ENCODE assay signal across 8 cellular contexts in the genomic region with DNA sequence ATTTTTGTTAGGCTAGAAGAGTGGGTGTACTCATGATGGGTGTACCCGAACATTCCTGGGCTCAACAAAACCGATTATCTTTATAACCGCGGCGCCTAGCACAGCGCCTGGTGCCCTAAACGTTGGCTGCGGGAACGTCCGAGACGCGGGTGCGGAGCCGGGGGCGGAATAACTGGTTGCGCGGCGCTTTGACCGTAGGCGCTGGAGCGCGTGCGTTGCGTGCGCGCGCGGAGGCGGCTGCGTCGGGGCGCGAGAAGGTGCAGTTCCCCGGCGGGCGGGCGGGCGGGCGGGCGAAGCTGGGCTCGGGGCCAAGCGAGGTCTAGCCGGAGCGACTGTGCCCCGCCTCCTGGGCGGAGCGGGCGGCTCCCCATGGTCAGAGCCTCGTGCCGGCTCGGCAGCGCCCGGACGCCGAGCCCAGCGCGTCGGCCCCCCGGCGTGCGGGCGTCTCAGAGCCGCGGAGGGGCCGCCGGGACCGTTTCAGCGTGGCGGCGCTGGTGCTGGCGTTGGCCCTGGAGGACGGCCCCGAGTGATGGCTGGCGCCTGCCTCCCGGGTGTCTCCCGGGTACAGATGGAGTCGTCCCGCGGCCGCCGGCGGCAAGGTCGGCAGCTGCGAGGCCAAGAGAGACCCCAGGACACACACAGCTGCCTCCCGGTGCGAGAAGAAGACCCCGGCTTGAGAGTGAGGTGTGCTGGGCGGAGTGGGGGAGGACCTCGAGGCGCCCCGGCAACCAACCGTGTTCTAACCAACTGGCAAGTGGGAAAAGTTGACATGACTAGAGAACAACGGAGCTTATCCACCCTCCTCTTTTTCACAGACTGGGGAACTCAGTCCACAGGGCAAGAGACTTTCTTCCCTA. TPM values are rescaled to one million over a fixed set of nuclear protein-coding genes. Genes with fewer than 3 reads are reported as not detected.
DNase-seq lines count a peak whose midpoint lies in the region; ATAC-seq and TF ChIP-seq lines count a peak whose summit lies in the region.

Gene PLAAT1 (plus strand): TSS at position 373 of the 857 bp plus-strand sequence. CDS start 14,429 bp downstream, outside the sequence.

- H3K36me3 ChIP-seq in ACC112 (ENCODE audit: insufficient read depth, low read length) (no peaks in the 10 kb centered on the region), skeletal muscle satellite cell (ENCODE audit: insufficient read depth, low read length) (no peaks in the 10 kb centered on the region)

- H3K27ac Mint-ChIP-seq in brain, result peak within 1 kb of the TSS; percentile 60 to 91 (median 69)

- H3K4me3 ChIP-seq in ACC112 (ENCODE audit: low read depth, low read length) (peak within 1 kb of the TSS; percentile 65), iPS-18c (ENCODE audit: insufficient read depth, low read depth, low read length) (peak within 1 kb of the TSS; percentile 56), skeletal muscle satellite cell (ENCODE audit: low read length) (peak within 1 kb of the TSS; percentile 64)

- H3K79me2 ChIP-seq in ACC112 (ENCODE audit: control insufficient read depth, insufficient read depth, low read length, unreplicated experiment), result no peaks in the 10 kb centered on the region

- no peak within 1 kb of the TSS for H3K27ac ChIP-seq in ACC112 (ENCODE audit: low read depth, low read length)

- peaks cover 7% of the 10 kb centered on the region for H3K36me3 Mint-ChIP-seq in brain

- peak; percentile 85 for DNase-seq in NCI-H748 (lab: John Stamatoyannopoulos, UW; ENCODE audit: unreplicated experiment)

- H2AFZ ChIP-seq in ACC112 (ENCODE audit: low read length, unreplicated experiment), result no peak within 1 kb of the TSS

- peaks cover 19% of the 10 kb centered on the region for H3K27me3 ChIP-seq in ACC112 (ENCODE audit: insufficient read depth, low read length)
- peaks cover 3% of the 10 kb centered on the region for H3K27me3 ChIP-seq in skeletal muscle satellite cell (ENCODE audit: control insufficient read depth, insufficient read depth, low read length)

- no peaks in the 10 kb centered on the region for H3K4me1 ChIP-seq in ACC112 (ENCODE audit: control insufficient read depth, insufficient read depth, low read length, unreplicated experiment)
- peaks cover 3% of the 10 kb centered on the region for H3K4me1 ChIP-seq in skeletal muscle satellite cell (ENCODE audit: control insufficient read depth, insufficient read depth, low read length)

- ATAC-seq in GM18505 (IDR thresholded peaks at IDR 0.05; ENCODE audit: unreplicated experiment) (peak; percentile 75), HG03354 (IDR thresholded peaks at IDR 0.05; ENCODE audit: poor library complexity, severe bottlenecking, unreplicated experiment) (peak; percentile 70), HG03378 (IDR thresholded peaks at IDR 0.05; ENCODE audit: unreplicated experiment) (no peak)

- peaks cover 9% of the 10 kb centered on the region for H3K27me3 Mint-ChIP-seq in brain

- H3K9me3 ChIP-seq in iPS-18c (ENCODE audit: control insufficient read depth, insufficient read depth, low read length) (no peaks in the 10 kb centered on the region), skeletal muscle satellite cell (replicated peaks; ENCODE audit: low read length) (no peaks in the 10 kb centered on the region)

- H3K9ac ChIP-seq in skeletal muscle satellite cell (ENCODE audit: low read depth, low read length), result peak within 1 kb of the TSS; percentile 49

- H3K4me3 Mint-ChIP-seq in brain, result peak within 1 kb of the TSS; percentile 81 to 91 (median 85)

- peak within 1 kb of the TSS; percentile 87 for H3K4me2 ChIP-seq in skeletal muscle satellite cell (ENCODE audit: low read length)

- TF ChIP-seq POLR2A in GM18505 (IDR thresholded peaks at IDR 0.05; ENCODE audit: borderline replicate concordance, extremely low read depth, insufficient read depth, insufficient read length), result no peak

- peaks cover 57% of the 10 kb centered on the region for H3K4me1 Mint-ChIP-seq in brain

- no peak for TF ChIP-seq CTCF in brain (conservative IDR thresholded peaks at IDR 0.05)

- peaks cover 0 to 18% (median 5%) of the 10 kb centered on the region in 5 experiments for H3K9me3 Mint-ChIP-seq in brain

RNA-seq across cellular contexts. Expression of gene PLAAT1, which starts in this region (rescaled TPM):
- polyA plus RNA-seq in brain (ENCODE audit: insufficient read depth, low read depth, low replicate concordance), result 4.4 TPM
- 1.0 TPM in 1 of 2 replicates, not detected in the other for total RNA-seq in skeletal muscle satellite cell (2012; rRNA removed)
